Comparison of ENCODE assay signal across 16 cellular contexts in genomic region chr1:92705456-92705855, GRCh38.
"Had no signal": no experiment of that assay in that cellular context is flagged by ENCODE, and none has a peak within 500 bp of the region (broad histone marks: within the 10 kb centered on the region; RNA-seq: fewer than 3 reads in every experiment).

No MANE protein-coding gene starts in this region.

- H3K36me3 ChIP-seq: lower lobe of right lung, tibial nerve, WERI-Rb-1 had no signal

- H3K9me3 ChIP-seq: lower lobe of right lung, tibial nerve had no signal

- H3K4me3 ChIP-seq: lower lobe of right lung, tibial nerve had no signal

- ATAC-seq: left cardiac atrium; lower lobe of right lung; stimulated activated effector memory CD8-positive, alpha-beta T cell treated with anti-CD3 and anti-CD28 coated beads, Interleukin-12 subunit alpha, Interleukin-12 subunit beta, amount 100 ng/mL, for 72 hours had no signal

- H3K27ac ChIP-seq: epithelial cell of prostate, lower lobe of right lung, parathyroid adenoma, tibial nerve, WERI-Rb-1 had no signal

- H3K27me3 ChIP-seq: tibial nerve had no signal

- DNase-seq: activated CD4-positive, alpha-beta T cell treated with anti-CD3 and anti-CD28 coated beads for 4 hours; activated naive CD4-positive, alpha-beta T cell treated with anti-CD3 and anti-CD28 coated beads for 36 hours; caudate nucleus; cortex of kidney; effector memory CD4-positive, alpha-beta T cell; immature natural killer cell; left cardiac atrium; lower lobe of right lung; naive B cell; small intestine; T1000; WERI-Rb-1 had no signal

- H3K4me1 ChIP-seq: parathyroid adenoma, tibial nerve had no signal
